Comparison of ENCODE assay signal across 8 cellular contexts in the genomic region with DNA sequence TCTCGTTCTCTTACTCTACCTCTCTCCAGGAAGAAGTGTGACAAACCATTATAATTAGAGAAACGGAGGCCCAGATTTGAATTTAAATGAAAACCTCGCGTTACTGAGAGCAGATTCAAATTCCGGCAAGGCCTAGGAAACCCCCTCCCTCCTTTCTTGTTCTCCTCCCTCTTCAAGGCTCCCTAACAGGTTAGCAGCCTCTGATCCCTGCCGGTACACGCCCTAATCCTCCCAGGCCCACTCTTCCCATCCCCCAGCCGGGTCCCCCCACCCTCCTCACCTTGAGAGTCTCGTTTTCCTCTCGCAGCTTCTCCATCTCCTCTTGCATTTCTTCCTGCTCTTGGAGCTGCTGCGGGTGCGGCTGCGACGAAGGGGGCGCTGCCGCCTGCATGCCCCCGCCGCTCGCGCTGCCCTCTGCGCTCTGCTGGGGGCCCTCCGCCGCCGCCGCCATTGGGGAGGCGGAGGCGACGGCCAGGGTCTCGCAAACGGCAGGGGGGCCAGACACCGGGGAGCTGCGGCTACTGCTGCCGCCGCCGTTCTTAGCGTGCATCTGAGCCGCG.
DNase-seq lines count a peak whose midpoint lies in the region; ATAC-seq lines count a peak whose summit lies in the region.

No MANE protein-coding gene starts in this region.

- DNase-seq in ELR (ENCODE audit: low read depth) (peak; percentile 67), NCI-H146 (lab: John Stamatoyannopoulos, UW) (peak; percentile 88), amniotic epithelial cell (ENCODE audit: low read depth) (peak; percentile 9), hypothalamus (lab: John Stamatoyannopoulos, UW) (peak in 35 of 51 donors; percentile 12 to 79 (median 47)), retina (peak; percentile 91), EL (no peak)

- ATAC-seq in GM21526 (IDR thresholded peaks at IDR 0.05; ENCODE audit: low FRiP score, unreplicated experiment) (peak; percentile 7), GM19035 (IDR thresholded peaks at IDR 0.05; ENCODE audit: unreplicated experiment) (no peak)
